ENCODE assay signal across 20 cellular contexts in genomic region chr3:72436863-72437592, GRCh38.
"Had no signal": no experiment of that assay in that cellular context is flagged by ENCODE, and none has a peak within 500 bp of the region (broad histone marks: within the 10 kb centered on the region; RNA-seq: fewer than 3 reads in every experiment).

No MANE protein-coding gene starts in this region.

- H3K27me3 ChIP-seq: ascending aorta, breast epithelium, ovary, right lobe of liver, stomach, testis, upper lobe of right lung had no signal

- H3K9me3 Mint-ChIP-seq: dendritic cell treated with granulocyte-macrophage colony-stimulating factor and Interleukin-4, amounts not matched to agents 40 ng/mL and 50 ng/mL, for 4 days; effector memory CD8-positive, alpha-beta T cell; immature natural killer cell; mesothelial cell of epicardium; neural crest cell had no signal

- H3K9me3 ChIP-seq: ascending aorta, breast epithelium, ovary, right lobe of liver, stomach, testis, upper lobe of right lung had no signal

- H3K27ac Mint-ChIP-seq: effector memory CD8-positive, alpha-beta T cell; T-helper 17 cell had no signal

- H3K36me3 ChIP-seq: ascending aorta, breast epithelium, ovary, right lobe of liver, upper lobe of right lung had no signal

- ATAC-seq: effector memory CD8-positive, alpha-beta T cell; T-helper 17 cell; upper lobe of right lung had no signal

- H3K27ac ChIP-seq: ascending aorta, breast epithelium, epithelial cell of prostate, ovary, right lobe of liver, stomach, testis, upper lobe of right lung had no signal

- H3K4me1 ChIP-seq: breast epithelium had no signal

- H3K4me3 ChIP-seq: ascending aorta, breast epithelium, lung, ovary, right lobe of liver, stomach, testis, upper lobe of right lung had no signal

- H3K27me3 Mint-ChIP-seq: dendritic cell treated with granulocyte-macrophage colony-stimulating factor and Interleukin-4, amounts not matched to agents 40 ng/mL and 50 ng/mL, for 4 days; effector memory CD8-positive, alpha-beta T cell; T-helper 17 cell had no signal

- DNase-seq: activated CD8-positive, alpha-beta memory T cell treated with anti-CD3 and anti-CD28 coated beads, Interleukin-2, amount 50 U/mL, for 4 hours; activated gamma-delta T cell; cerebellar nuclear complex; effector memory CD8-positive, alpha-beta T cell; foreskin melanocyte; head of caudate nucleus; immature natural killer cell; ovary; right lobe of liver; stomach; T-helper 17 cell; testis; upper lobe of right lung had no signal

- H3K4me3 Mint-ChIP-seq: dendritic cell treated with granulocyte-macrophage colony-stimulating factor and Interleukin-4, amounts not matched to agents 40 ng/mL and 50 ng/mL, for 4 days; effector memory CD8-positive, alpha-beta T cell; immature natural killer cell; mesothelial cell of epicardium; neural crest cell; T-helper 17 cell had no signal
